ENCODE assay signal across 34 cellular contexts in genomic region chr1:68438310-68438709, GRCh38. TPM values are rescaled to one million over a fixed set of nuclear protein-coding genes. Genes with fewer than 3 reads are reported as not detected.
DNase-seq lines count a peak whose midpoint lies in the region; ATAC-seq, FAIRE-seq and TF ChIP-seq lines count a peak whose summit lies in the region.
"Had no signal": no experiment of that assay in that cellular context is flagged by ENCODE, and none has a peak within 500 bp of the region (broad histone marks: within the 10 kb centered on the region; RNA-seq: fewer than 3 reads in every experiment).

No MANE protein-coding gene starts in this region.

- H3K9me2 ChIP-seq in PC-3 (replicated peaks; ENCODE audit: low read length) = no peaks in the 10 kb centered on the region

- DNase-seq in Calu3 = no peak
- peak; percentile 23 for DNase-seq in bronchial epithelial cell (ENCODE audit: low read depth)
- DNase-seq in stimulated activated CD4-positive, alpha-beta T cell treated with anti-CD3 and anti-CD28 coated beads, Interleukin-15, amount 100 ng/mL, for 24 hours = no peak
- no peak for DNase-seq in NOMO-1 treated with dmso at 0.1 percent for 144 hours (lab: John Stamatoyannopoulos, UW; ENCODE audit: unreplicated experiment)
- DNase-seq in PC-3 = no peak
- DNase-seq: activated B cell treated with CpG ODN at 0.5 μM for 24 hours; activated naive CD4-positive, alpha-beta T cell treated with anti-CD3 and anti-CD28 coated beads, Interleukin-2, amount 50 U/mL, for 16 hours; amygdala; BE2C; DMS79 treated with DMSO at 0.1 percent for 48 hours; endodermal cell; esophagus squamous epithelium; HCEC 1CT; hippocampal formation; natural killer cell; NCI-H1105 treated with DMSO at 0.1 percent for 48 hours; NCI-H2081 treated with DMSO at 0.1 percent for 48 hours; NCI-H524 treated with DMSO at 0.1 percent for 48 hours; spleen; stimulated activated CD4-positive, alpha-beta T cell treated with anti-CD3 and anti-CD28 coated beads, Interleukin-4, amount 100 ng/mL, for 1 hour had no signal

- H3K79me2 ChIP-seq in PC-3 (ENCODE audit: low read length) = no peaks in the 10 kb centered on the region

- no peaks in the 10 kb centered on the region for H3K9me3 ChIP-seq in HUES48 (ENCODE audit: control insufficient read depth, insufficient read depth, low read length)
- H3K9me3 ChIP-seq in PC-3 (ENCODE audit: low read length) = no peaks in the 10 kb centered on the region
- H3K9me3 ChIP-seq: BE2C, esophagus squamous epithelium, right atrium auricular region, spleen, suprapubic skin had no signal

- H3K27me3 Mint-ChIP-seq in Calu3 (ENCODE audit: unreplicated experiment) = no peaks in the 10 kb centered on the region

- POLR2A ChIA-PET in PC-3 (lab: Charles Lee; ENCODE audit: unreplicated experiment) = no interaction called here

- no TSS peak for BruUV-seq in Calu3 (replicated peaks; lab: Mats Ljungman, UMichigan)
- BruUV-seq in PC-3 (replicated peaks; lab: Mats Ljungman, UMichigan) = no TSS peak

- no peak for FAIRE-seq in bronchial epithelial cell (lab: Jason Lieb, UNC)
- FAIRE-seq: frontal cortex had no signal

- H3K4me3 ChIP-seq in HUES48 (ENCODE audit: low read depth, low read length) (no peak overlapping the region), bronchial epithelial cell (ENCODE audit: low read depth, low read length) (no peak overlapping the region), PC-3 (ENCODE audit: low read length) (no peak overlapping the region)
- H3K4me3 ChIP-seq: cardiac muscle cell, coronary artery, esophagus squamous epithelium, right atrium auricular region, spleen, suprapubic skin had no signal

- peak overlapping the region; percentile 36 for H3K27ac Mint-ChIP-seq in Calu3 (ENCODE audit: unreplicated experiment)
- H3K27ac Mint-ChIP-seq: activated B cell treated with CpG ODN at 0.5 μM for 24 hours; endodermal cell; natural killer cell; stimulated activated memory B cell treated with anti-CD40 and anti-IgM and Interleukin-4, amounts not matched to agents 10 μg/mL and 1 μg/mL and 100 μg/mL, for 72 hours had no signal

- no peaks in the 10 kb centered on the region for H3K9me3 Mint-ChIP-seq in Calu3 (ENCODE audit: low read depth, unreplicated experiment)
- H3K9me3 Mint-ChIP-seq: activated B cell treated with CpG ODN at 0.5 μM for 24 hours; endodermal cell; IgD-negative memory B cell; stimulated activated memory B cell treated with anti-CD40 and anti-IgM and Interleukin-4, amounts not matched to agents 10 μg/mL and 1 μg/mL and 100 μg/mL, for 72 hours had no signal

- H3K4me1 ChIP-seq in HUES48 (ENCODE audit: control insufficient read depth, insufficient read depth, low read length) (peaks cover 11% of the 10 kb centered on the region), PC-3 (ENCODE audit: insufficient read depth, low read length) (peaks cover 1% of the 10 kb centered on the region; the same call in 1 of the 2 replicates)
- H3K4me1 ChIP-seq: BE2C, right atrium auricular region, suprapubic skin had no signal

- H3K36me3 Mint-ChIP-seq in Calu3 (ENCODE audit: insufficient read depth, unreplicated experiment) = no peaks in the 10 kb centered on the region
- H3K36me3 Mint-ChIP-seq: IgD-negative memory B cell; natural killer cell; stimulated activated memory B cell treated with anti-CD40 and anti-IgM and Interleukin-4, amounts not matched to agents 10 μg/mL and 1 μg/mL and 100 μg/mL, for 72 hours had no signal

- H3K27me3 ChIP-seq in HUES48 (ENCODE audit: control insufficient read depth, insufficient read depth, low read length) (no peaks in the 10 kb centered on the region), bronchial epithelial cell (ENCODE audit: control insufficient read depth, insufficient read depth, low read length) (no peaks in the 10 kb centered on the region), PC-3 (ENCODE audit: low read length) (no peaks in the 10 kb centered on the region)
- H3K27me3 ChIP-seq: BE2C, esophagus squamous epithelium, right atrium auricular region, spleen, suprapubic skin had no signal

- no peaks in the 10 kb centered on the region for H3K36me3 ChIP-seq in HUES48 (ENCODE audit: control insufficient read depth, insufficient read depth, low read length)
- no peaks in the 10 kb centered on the region for H3K36me3 ChIP-seq in bronchial epithelial cell (ENCODE audit: control insufficient read depth, insufficient read depth, low read length)
- H3K36me3 ChIP-seq in PC-3 (ENCODE audit: low read depth, low read length) = peaks cover 27% of the 10 kb centered on the region
- H3K36me3 ChIP-seq: BE2C, cardiac muscle cell, esophagus squamous epithelium, right atrium auricular region, spleen, suprapubic skin had no signal

- intact Hi-C loops in Calu3 (cut with micrococcal nuclease; ENCODE audit: unreplicated experiment) (no loop called here), PC-3 (cut with micrococcal nuclease) (no loop called here)

- H3K4me1 Mint-ChIP-seq in Calu3 (ENCODE audit: low read depth, unreplicated experiment) = peaks cover 19% of the 10 kb centered on the region
- H3K4me1 Mint-ChIP-seq: natural killer cell had no signal

- H3K9ac ChIP-seq in HUES48 (ENCODE audit: low read depth, low read length) (no peak overlapping the region), PC-3 (ENCODE audit: low read length) (no peak overlapping the region)

- H3K4me3 Mint-ChIP-seq in Calu3 (ENCODE audit: low read depth, unreplicated experiment) = peak overlapping the region; percentile 48
- H3K4me3 Mint-ChIP-seq: activated B cell treated with CpG ODN at 0.5 μM for 24 hours; endodermal cell; natural killer cell; stimulated activated memory B cell treated with anti-CD40 and anti-IgM and Interleukin-4, amounts not matched to agents 10 μg/mL and 1 μg/mL and 100 μg/mL, for 72 hours had no signal

- CTCF ChIA-PET in Calu3 (lab: Charles Lee) (interaction anchor here (1.4 kb wide), 1 partner anchor 54 kb away, joined by 3 read pairs; no protein-coding TSS in a partner anchor), PC-3 (lab: Charles Lee) (no interaction called here)

- no peak overlapping the region for H3K4me2 ChIP-seq in PC-3 (ENCODE audit: low read length)

- ATAC-seq in GM18519 (IDR thresholded peaks at IDR 0.05; ENCODE audit: low FRiP score, unreplicated experiment) (peak; percentile 58), GM18909 (IDR thresholded peaks at IDR 0.05; ENCODE audit: poor library complexity, unreplicated experiment) (no peak), PC-3 (no peak)
- ATAC-seq: natural killer cell; Right ventricle myocardium inferior; stimulated activated memory B cell treated with anti-CD40 and anti-IgM and Interleukin-4, amounts not matched to agents 10 μg/mL and 1 μg/mL and 100 μg/mL, for 72 hours had no signal

- no peak for TF ChIP-seq CTCF in Calu3 (IDR thresholded peaks at IDR 0.05; ENCODE audit: unreplicated experiment)
- TF ChIP-seq CTCF in bronchial epithelial cell (IDR thresholded peaks at IDR 0.05; ENCODE audit: insufficient read depth, low read length, severe bottlenecking) = no peak
- no peak for TF ChIP-seq CTCF in PC-3 (conservative IDR thresholded peaks at IDR 0.05; ENCODE audit: low read depth, low read length)

- H3K27ac ChIP-seq in HUES48 (ENCODE audit: low read depth, low read length) = peak overlapping the region; percentile 10
- no peak overlapping the region for H3K27ac ChIP-seq in PC-3 (ENCODE audit: low read length)
- H3K27ac ChIP-seq: cardiac muscle cell, coronary artery, esophagus squamous epithelium, right atrium auricular region, spleen, suprapubic skin had no signal

- H4K20me1 ChIP-seq in PC-3 (ENCODE audit: low read length) = peaks cover 7% of the 10 kb centered on the region; the same call in 1 of the 2 replicates

- H2AFZ ChIP-seq in PC-3 (ENCODE audit: low read length) = no peak overlapping the region

- H3F3A ChIP-seq in PC-3 (ENCODE audit: low read length, unreplicated experiment) = peaks cover 9% of the 10 kb centered on the region

RNA-seq across cellular contexts. Expression of gene RPE65, which starts 11.4 kb away (rescaled TPM):
- total RNA-seq in Calu3 (2022) (not detected in 2 replicates), bronchial epithelial cell (under 0.01 TPM in 1 of 2 replicates, not detected in the other), PC-3 (2014; rRNA removed) (not detected in 2 replicates)
- total RNA-seq: activated B cell treated with CpG ODN at 0.5 μM for 24 hours, endodermal cell, esophagus squamous epithelium, liver, M059J, natural killer cell, osteocyte, Right ventricle myocardium inferior, suprapubic skin had no signal

RNA-seq across cellular contexts. Expression of gene DEPDC1, which starts 58.6 kb away (rescaled TPM):
- total RNA-seq in Calu3 (2022) (33.0 and 41.7 TPM in 2 replicates), bronchial epithelial cell (0.26 and 0.38 TPM in 2 replicates), PC-3 (2014; rRNA removed) (21.0 and 21.6 TPM in 2 replicates)
- total RNA-seq: natural killer cell had no signal

Comparison
In these comparisons a context has a peak if more than half of its experiments do, and no peak if none do; other contexts are left out.
1. RNA of gene DEPDC1, which starts 58.6 kb away (total RNA-seq): 33.0 to 41.7 TPM in Calu3 and 21.0 to 21.6 TPM in PC-3; 0.26 to 0.38 TPM in bronchial epithelial cell; every median in the first group is over 10 times any median in the second.